In the genomic region with DNA sequence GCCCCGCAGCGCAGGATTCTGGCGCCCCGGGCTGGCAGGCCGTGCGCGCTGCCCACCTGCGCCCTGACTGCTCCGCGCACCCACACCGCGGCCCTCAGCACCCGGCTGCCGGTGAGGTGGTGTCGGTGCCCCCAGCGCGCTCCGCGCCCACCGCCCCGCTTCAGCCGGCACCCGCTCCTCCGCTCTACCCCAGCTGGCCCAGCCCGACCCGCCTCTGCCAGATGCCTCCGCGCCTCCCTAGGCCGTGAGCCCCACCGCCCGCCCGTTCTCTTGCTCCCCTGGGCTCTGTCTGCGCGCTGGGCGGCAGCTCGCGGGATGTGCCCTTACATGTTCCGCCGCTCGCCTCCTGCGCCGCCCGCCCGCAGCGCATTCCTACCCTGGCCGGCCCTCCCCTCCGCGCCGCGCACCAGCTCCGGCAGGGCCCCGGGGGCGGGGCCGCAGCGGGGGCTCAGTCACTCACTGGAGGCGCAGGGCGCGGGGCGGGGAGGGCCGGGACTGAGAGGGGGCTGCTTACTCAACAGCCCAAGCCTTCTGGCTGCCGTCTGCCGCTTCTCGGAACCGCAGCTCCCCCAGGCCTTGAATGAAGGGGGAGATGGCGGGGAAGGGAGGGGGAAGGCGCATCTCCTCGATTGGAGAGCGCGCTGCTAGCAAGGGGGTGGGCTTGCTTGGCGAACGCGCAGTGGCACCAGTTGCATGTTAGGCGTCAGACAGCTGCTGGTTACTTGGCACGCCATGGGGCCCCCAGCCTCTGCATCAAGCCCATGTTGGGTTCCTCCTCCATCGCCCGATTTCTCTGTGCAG, we compare ENCODE assay signal across 1 cellular context.
TF ChIP-seq lines count a peak whose summit lies in the region.

A gene (minus strand): TSS at position 345 of the 801 bp plus-strand sequence. CDS start 402 bp downstream, outside the sequence.

TF ChIP-seq in HEK293, 187 proteins besides CTCF, POLR2A, EP300 and RAD21 (continued from another document):
- TF ChIP-seq ZBTB20 (tag by site-specific recombination; IDR thresholded peaks at IDR 0.05) (peak; percentile 100), KLF1 (tag by site-specific recombination; IDR thresholded peaks at IDR 0.05) (peak; percentile 77; the same call in 1 of the 2 replicates), ZIC2 (tag by site-specific recombination; IDR thresholded peaks at IDR 0.05) (peak; percentile 92), ZNF292 (tag by site-specific recombination; IDR thresholded peaks at IDR 0.05; ENCODE audit: borderline replicate concordance, low read depth) (no peak), ZNF677 (tag by site-specific recombination; IDR thresholded peaks at IDR 0.05) (no peak), REPIN1 (tag by site-specific recombination; IDR thresholded peaks at IDR 0.05; ENCODE audit: low read depth) (no peak), ZNF423 (tag by site-specific recombination; IDR thresholded peaks at IDR 0.05) (peak; percentile 95), ZSCAN16 (tag by site-specific recombination; IDR thresholded peaks at IDR 0.05) (0 out of 2 replicates have a peak, but pooled peaks have one; percentile 40), ZNF138 (tag by site-specific recombination; IDR thresholded peaks at IDR 0.05; ENCODE audit: borderline replicate concordance) (no peak), IKZF3 (tag by site-specific recombination; IDR thresholded peaks at IDR 0.05) (peak; percentile 61), SCRT1 (tag by site-specific recombination; IDR thresholded peaks at IDR 0.05; ENCODE audit: borderline replicate concordance) (peak; percentile 94), ZFP37 (tag by site-specific recombination; IDR thresholded peaks at IDR 0.05) (no peak), ZNF600 (tag by site-specific recombination; IDR thresholded peaks at IDR 0.05) (peak; percentile 49; the same call in 1 of the 2 replicates), YY1 (tag by site-specific recombination; IDR thresholded peaks at IDR 0.05) (peak; percentile 27; the same call in 1 of the 2 replicates), ZNF266 (tag by site-specific recombination; IDR thresholded peaks at IDR 0.05; ENCODE audit: low read depth) (no peak), KLF16 (tag by site-specific recombination; IDR thresholded peaks at IDR 0.05) (peak; percentile 77), ZNF558 (tag by site-specific recombination; IDR thresholded peaks at IDR 0.05) (no peak), ZNF335 (tag by site-specific recombination; conservative IDR thresholded peaks at IDR 0.05) (peak; percentile 95), ZNF830 (tag by site-specific recombination; IDR thresholded peaks at IDR 0.05; ENCODE audit: low read depth) (no peak), SP2 (tag by site-specific recombination; IDR thresholded peaks at IDR 0.05) (peak; percentile 64), ZNF514 (tag by site-specific recombination; IDR thresholded peaks at IDR 0.05) (no peak)
- TF ChIP-seq, protein P1, sequence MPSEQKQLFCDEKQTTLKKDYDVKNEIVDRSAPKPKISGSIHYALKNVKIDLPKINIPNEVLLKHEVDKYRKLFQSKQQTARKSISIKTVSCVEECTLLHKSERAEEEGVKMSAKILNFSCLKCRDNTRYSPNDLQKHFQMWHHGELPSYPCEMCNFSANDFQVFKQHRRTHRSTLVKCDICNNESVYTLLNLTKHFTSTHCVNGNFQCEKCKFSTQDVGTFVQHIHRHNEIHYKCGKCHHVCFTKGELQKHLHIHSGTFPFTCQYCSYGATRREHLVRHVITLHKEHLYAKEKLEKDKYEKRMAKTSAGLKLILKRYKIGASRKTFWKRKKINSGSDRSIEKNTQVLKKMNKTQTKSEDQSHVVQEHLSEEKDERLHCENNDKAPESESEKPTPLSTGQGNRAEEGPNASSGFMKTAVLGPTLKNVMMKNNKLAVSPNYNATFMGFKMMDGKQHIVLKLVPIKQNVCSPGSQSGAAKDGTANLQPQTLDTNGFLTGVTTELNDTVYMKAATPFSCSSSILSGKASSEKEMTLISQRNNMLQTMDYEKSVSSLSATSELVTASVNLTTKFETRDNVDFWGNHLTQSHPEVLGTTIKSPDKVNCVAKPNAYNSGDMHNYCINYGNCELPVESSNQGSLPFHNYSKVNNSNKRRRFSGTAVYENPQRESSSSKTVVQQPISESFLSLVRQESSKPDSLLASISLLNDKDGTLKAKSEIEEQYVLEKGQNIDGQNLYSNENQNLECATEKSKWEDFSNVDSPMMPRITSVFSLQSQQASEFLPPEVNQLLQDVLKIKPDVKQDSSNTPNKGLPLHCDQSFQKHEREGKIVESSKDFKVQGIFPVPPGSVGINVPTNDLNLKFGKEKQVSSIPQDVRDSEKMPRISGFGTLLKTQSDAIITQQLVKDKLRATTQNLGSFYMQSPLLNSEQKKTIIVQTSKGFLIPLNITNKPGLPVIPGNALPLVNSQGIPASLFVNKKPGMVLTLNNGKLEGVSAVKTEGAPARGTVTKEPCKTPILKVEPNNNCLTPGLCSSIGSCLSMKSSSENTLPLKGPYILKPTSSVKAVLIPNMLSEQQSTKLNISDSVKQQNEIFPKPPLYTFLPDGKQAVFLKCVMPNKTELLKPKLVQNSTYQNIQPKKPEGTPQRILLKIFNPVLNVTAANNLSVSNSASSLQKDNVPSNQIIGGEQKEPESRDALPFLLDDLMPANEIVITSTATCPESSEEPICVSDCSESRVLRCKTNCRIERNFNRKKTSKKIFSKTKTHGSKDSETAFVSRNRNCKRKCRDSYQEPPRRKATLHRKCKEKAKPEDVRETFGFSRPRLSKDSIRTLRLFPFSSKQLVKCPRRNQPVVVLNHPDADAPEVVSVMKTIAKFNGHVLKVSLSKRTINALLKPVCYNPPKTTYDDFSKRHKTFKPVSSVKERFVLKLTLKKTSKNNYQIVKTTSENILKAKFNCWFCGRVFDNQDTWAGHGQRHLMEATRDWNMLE (tag by site-specific recombination; conservative IDR thresholded peaks at IDR 0.05; ENCODE audit: low read depth): no peak
- TF ChIP-seq, protein P2, sequence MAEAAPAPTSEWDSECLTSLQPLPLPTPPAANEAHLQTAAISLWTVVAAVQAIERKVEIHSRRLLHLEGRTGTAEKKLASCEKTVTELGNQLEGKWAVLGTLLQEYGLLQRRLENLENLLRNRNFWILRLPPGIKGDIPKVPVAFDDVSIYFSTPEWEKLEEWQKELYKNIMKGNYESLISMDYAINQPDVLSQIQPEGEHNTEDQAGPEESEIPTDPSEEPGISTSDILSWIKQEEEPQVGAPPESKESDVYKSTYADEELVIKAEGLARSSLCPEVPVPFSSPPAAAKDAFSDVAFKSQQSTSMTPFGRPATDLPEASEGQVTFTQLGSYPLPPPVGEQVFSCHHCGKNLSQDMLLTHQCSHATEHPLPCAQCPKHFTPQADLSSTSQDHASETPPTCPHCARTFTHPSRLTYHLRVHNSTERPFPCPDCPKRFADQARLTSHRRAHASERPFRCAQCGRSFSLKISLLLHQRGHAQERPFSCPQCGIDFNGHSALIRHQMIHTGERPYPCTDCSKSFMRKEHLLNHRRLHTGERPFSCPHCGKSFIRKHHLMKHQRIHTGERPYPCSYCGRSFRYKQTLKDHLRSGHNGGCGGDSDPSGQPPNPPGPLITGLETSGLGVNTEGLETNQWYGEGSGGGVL (tag by site-specific recombination; IDR thresholded peaks at IDR 0.05): peak; percentile 97
- TF ChIP-seq, protein P3, sequence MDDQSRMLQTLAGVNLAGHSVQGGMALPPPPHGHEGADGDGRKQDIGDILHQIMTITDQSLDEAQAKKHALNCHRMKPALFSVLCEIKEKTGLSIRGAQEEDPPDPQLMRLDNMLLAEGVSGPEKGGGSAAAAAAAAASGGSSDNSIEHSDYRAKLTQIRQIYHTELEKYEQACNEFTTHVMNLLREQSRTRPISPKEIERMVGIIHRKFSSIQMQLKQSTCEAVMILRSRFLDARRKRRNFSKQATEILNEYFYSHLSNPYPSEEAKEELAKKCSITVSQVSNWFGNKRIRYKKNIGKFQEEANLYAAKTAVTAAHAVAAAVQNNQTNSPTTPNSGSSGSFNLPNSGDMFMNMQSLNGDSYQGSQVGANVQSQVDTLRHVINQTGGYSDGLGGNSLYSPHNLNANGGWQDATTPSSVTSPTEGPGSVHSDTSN (CRISPR knock-in tag; IDR thresholded peaks at IDR 0.05): peak; percentile 95
